ENCODE assay signal across 32 cellular contexts in the genomic region with DNA sequence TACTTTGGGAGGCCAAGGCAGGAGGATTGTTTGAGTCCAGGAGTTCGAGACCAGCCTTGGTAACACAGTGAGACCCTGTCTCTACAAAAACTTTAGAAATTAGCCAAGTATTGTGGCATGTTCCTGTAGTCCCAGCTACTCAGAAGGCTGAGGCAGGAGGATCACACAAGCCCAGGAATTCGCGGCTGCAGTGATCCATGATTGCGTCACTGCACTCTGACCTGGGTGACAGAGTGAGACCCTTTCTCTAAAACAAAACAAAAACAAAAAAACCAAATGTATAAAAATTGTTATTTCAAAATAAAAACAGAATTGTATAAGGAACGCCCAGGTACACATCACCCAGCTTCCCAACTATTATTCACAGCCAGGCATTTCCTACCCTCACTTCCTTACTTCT.
"Had no signal": no experiment of that assay in that cellular context is flagged by ENCODE, and none has a peak within 500 bp of the region (broad histone marks: within the 10 kb centered on the region; RNA-seq: fewer than 3 reads in every experiment).

No MANE protein-coding gene starts in this region.

- H3K27ac Mint-ChIP-seq: natural killer cell treated with Interleukin-12 subunit alpha and Interleukin-12 subunit beta and Interleukin-15 and Interleukin-18, amount 100 ng/mL, for 72 hours; progenitor cell of endocrine pancreas; stimulated activated memory B cell treated with anti-CD40 and anti-IgM and Interleukin-4, amounts not matched to agents 10 μg/mL and 1 μg/mL and 100 μg/mL, for 72 hours; type B pancreatic cell had no signal

- H3K4me3 ChIP-seq: ovary, psoas muscle, skin epidermis, smooth muscle cell, spleen, suprapubic skin, testis, tibial nerve, upper lobe of right lung, uterus had no signal

- H3K36me3 ChIP-seq: ovary, spleen, suprapubic skin, tibial nerve, upper lobe of right lung, uterus had no signal

- H3K27me3 Mint-ChIP-seq: progenitor cell of endocrine pancreas; stimulated activated naive CD8-positive, alpha-beta T cell treated with anti-CD3 and anti-CD28 coated beads, Interleukin-15, amount 100 ng/mL, for 72 hours; type B pancreatic cell had no signal

- H2AFZ ChIP-seq: parathyroid adenoma had no signal

- H3K79me2 ChIP-seq: parathyroid adenoma had no signal

- H3K4me2 ChIP-seq: smooth muscle cell had no signal

- H3K27me3 ChIP-seq: ovary, suprapubic skin, testis, tibial nerve, uterus had no signal

- H3K9ac ChIP-seq: parathyroid adenoma had no signal

- ATAC-seq: naive thymus-derived CD8-positive, alpha-beta T cell; natural killer cell treated with Interleukin-12 subunit alpha and Interleukin-12 subunit beta and Interleukin-15 and Interleukin-18, amount 100 ng/mL, for 72 hours; psoas muscle; right cardiac atrium; sciatic nerve; stimulated activated memory B cell treated with anti-CD40 and anti-IgM and Interleukin-4, amounts not matched to agents 10 μg/mL and 1 μg/mL and 100 μg/mL, for 72 hours; stimulated activated naive CD8-positive, alpha-beta T cell treated with anti-CD3 and anti-CD28 coated beads, Interleukin-15, amount 100 ng/mL, for 72 hours; stimulated activated naive CD8-positive, alpha-beta T cell treated with anti-CD3 and anti-CD28 coated beads, Interleukin-15, Interleukin-2, amounts not matched to agents 100 U/mL and 50 U/mL, for 24 hours; upper lobe of right lung had no signal

- H3K36me3 Mint-ChIP-seq: naive B cell; naive thymus-derived CD8-positive, alpha-beta T cell; natural killer cell treated with Interleukin-12 subunit alpha and Interleukin-12 subunit beta and Interleukin-15 and Interleukin-18, amount 100 ng/mL, for 72 hours; stimulated activated memory B cell treated with anti-CD40 and anti-IgM and Interleukin-4, amounts not matched to agents 10 μg/mL and 1 μg/mL and 100 μg/mL, for 72 hours; type B pancreatic cell had no signal

- H3K9me3 ChIP-seq: ovary, psoas muscle, spleen, suprapubic skin, testis, tibial nerve, upper lobe of right lung, uterus had no signal

- H3K9me3 Mint-ChIP-seq: naive B cell; naive thymus-derived CD8-positive, alpha-beta T cell; natural killer cell treated with Interleukin-12 subunit alpha and Interleukin-12 subunit beta and Interleukin-15 and Interleukin-18, amount 100 ng/mL, for 72 hours; nephron progenitor cell; neural crest cell; stimulated activated memory B cell treated with anti-CD40 and anti-IgM and Interleukin-4, amounts not matched to agents 10 μg/mL and 1 μg/mL and 100 μg/mL, for 72 hours; stimulated activated naive CD8-positive, alpha-beta T cell treated with anti-CD3 and anti-CD28 coated beads, Interleukin-15, amount 100 ng/mL, for 72 hours; type B pancreatic cell had no signal

- DNase-seq: naive B cell; naive thymus-derived CD8-positive, alpha-beta T cell; nephron progenitor cell; occipital lobe; ovary; posterior cingulate gyrus; psoas muscle; right cardiac atrium; spleen; stimulated activated CD4-positive, alpha-beta T cell treated with anti-CD3 and anti-CD28 coated beads, Interleukin-12 subunit alpha, Interleukin-12 subunit beta, amount 100 ng/mL, for 4 hours; stimulated activated CD4-positive, alpha-beta T cell treated with anti-CD3 and anti-CD28 coated beads, Interleukin-1b, Interleukin-23, amount 100 ng/mL, for 48 hours; stimulated activated CD4-positive, alpha-beta T cell treated with anti-CD3 and anti-CD28 coated beads, Interleukin-4, amount 100 ng/mL, for 1 hour; stimulated activated CD4-positive, alpha-beta T cell treated with anti-CD3 and anti-CD28 coated beads, Interleukin-4, amount 100 ng/mL, for 4 hours; stimulated activated CD8-positive, alpha-beta memory T cell treated with anti-CD3 and anti-CD28 coated beads, Interleukin-4, amount 100 ng/mL, for 48 hours; stimulated activated naive CD4-positive, alpha-beta T cell; stimulated activated naive CD8-positive, alpha-beta T cell treated with anti-CD3 and anti-CD28 coated beads, Interleukin-15, amount 100 ng/mL, for 72 hours; stimulated activated naive CD8-positive, alpha-beta T cell treated with anti-CD3 and anti-CD28 coated beads, Interleukin-15, Interleukin-2, amounts not matched to agents 100 U/mL and 50 U/mL, for 24 hours; substantia nigra; testis; upper lobe of right lung; uterus had no signal

- H3K27ac ChIP-seq: ovary, parathyroid adenoma, psoas muscle, skin epidermis, spleen, suprapubic skin, testis, tibial nerve, upper lobe of right lung, uterus had no signal

- H3K4me3 Mint-ChIP-seq: naive B cell; naive thymus-derived CD8-positive, alpha-beta T cell; natural killer cell treated with Interleukin-12 subunit alpha and Interleukin-12 subunit beta and Interleukin-15 and Interleukin-18, amount 100 ng/mL, for 72 hours; nephron progenitor cell; neural crest cell; stimulated activated memory B cell treated with anti-CD40 and anti-IgM and Interleukin-4, amounts not matched to agents 10 μg/mL and 1 μg/mL and 100 μg/mL, for 72 hours; stimulated activated naive CD8-positive, alpha-beta T cell treated with anti-CD3 and anti-CD28 coated beads, Interleukin-15, amount 100 ng/mL, for 72 hours; type B pancreatic cell had no signal

- H3K4me1 ChIP-seq: parathyroid adenoma, psoas muscle, spleen, testis, upper lobe of right lung, uterus had no signal
